In genomic region chr22:22877523-22878210, GRCh38 we compare ENCODE assay signal across 8 cellular contexts. TPM values are rescaled to one million over a fixed set of nuclear protein-coding genes. Genes with fewer than 3 reads are reported as not detected.
DNase-seq lines count a peak whose midpoint lies in the region; ATAC-seq and TF ChIP-seq lines count a peak whose summit lies in the region.

No MANE protein-coding gene starts in this region.

- H3K4me3 Mint-ChIP-seq in WTC11, result no peak overlapping the region

- H3K4me3 ChIP-seq in GM06990 (replicated peaks; ENCODE audit: low read depth, low read length) (no peak overlapping the region), liver (ENCODE audit: low read depth in 1 of 3, low read length in 3 of 3) (no peak overlapping the region)

- no peak overlapping the region for H3K27ac Mint-ChIP-seq in WTC11

- POLR2A ChIA-PET in WTC11 (lab: Charles Lee), result interaction anchor here (0.5 kb wide), 1 partner anchor 273 kb away, joined by 3 read pairs; no protein-coding TSS in a partner anchor

- H3K27me3 ChIP-seq in GM06990 (replicated peaks; ENCODE audit: control insufficient read depth, insufficient read depth, low read length) (no peaks in the 10 kb centered on the region), liver (ENCODE audit: control insufficient read depth in 4 of 4, insufficient read depth in 4 of 4, low read length in 3 of 4) (no peaks in the 10 kb centered on the region)

- WGBS in liver, result 10% methylated on average over 7 of the region's 7 CpGs

- ATAC-seq in WTC11 (peak; percentile 83), GM19463 (IDR thresholded peaks at IDR 0.05; ENCODE audit: unreplicated experiment) (no peak), HG03108 (IDR thresholded peaks at IDR 0.05; ENCODE audit: unreplicated experiment) (no peak)

- H3K9me3 ChIP-seq in liver (ENCODE audit: control insufficient read depth in 4 of 4, low read length in 3 of 4), result peaks cover 0 to 3% (median 0%) of the 10 kb centered on the region in 4 donors

- CTCF ChIA-PET in WTC11 (lab: Charles Lee), result interaction anchor here (0.6 to 2.4 kb wide), 36 partner anchors 10 to 488 kb away, joined by 3 to 52 read pairs (median 5); no protein-coding TSS in a partner anchor

- no peaks in the 10 kb centered on the region for H3K4me1 ChIP-seq in liver (ENCODE audit: control insufficient read depth in 4 of 4, insufficient read depth in 4 of 4, low read length in 3 of 4)

- peak; percentile 82 to 84 for TF ChIP-seq RAD21 in liver (IDR thresholded peaks at IDR 0.05)

- TF ChIP-seq CTCF in GM06990 (IDR thresholded peaks at IDR 0.05; ENCODE audit: insufficient read depth, low read length, poor library complexity, severe bottlenecking) (peak; percentile 69), WTC11 (IDR thresholded peaks at IDR 0.05) (peak; percentile 78), liver (IDR thresholded peaks at IDR 0.05; ENCODE audit: low read depth, low read length, missing input control) (peak; percentile 79)

- DNase-seq in GM06990 (ENCODE audit: extremely low read depth, insufficient read length) (no peak), NCI-H1092 treated with DMSO at 0.1 percent for 48 hours (lab: John Stamatoyannopoulos, UW) (peak; percentile 33), WTC11 (ENCODE audit: low spot score) (peak; percentile 85)
- DNase-seq in central memory CD4-positive, alpha-beta T cell, result peak; percentile 69
- DNase-seq in stimulated activated CD8-positive, alpha-beta memory T cell treated with anti-CD3 and anti-CD28 coated beads, Interleukin-12 subunit alpha, Interleukin-12 subunit beta, amount 100 ng/mL, for 24 hours (ENCODE audit: extremely low read depth), result peak; percentile 33

- H3K4me1 Mint-ChIP-seq in WTC11, result no peaks in the 10 kb centered on the region

- H3K27ac ChIP-seq in liver (ENCODE audit: low read depth in 1 of 2, low read length in 2 of 2), result no peak overlapping the region

- H3K27me3 Mint-ChIP-seq in WTC11 (ENCODE audit: low read depth), result peaks cover 79% of the 10 kb centered on the region

- no peaks in the 10 kb centered on the region for H3K9me3 Mint-ChIP-seq in WTC11

- H3K9ac ChIP-seq in liver (ENCODE audit: low read depth in 1 of 2, low read length in 2 of 2), result no peak overlapping the region

- H3K36me3 ChIP-seq in GM06990 (ENCODE audit: control insufficient read depth, insufficient read depth, low read length) (no peaks in the 10 kb centered on the region), liver (ENCODE audit: control insufficient read depth in 4 of 4, insufficient read depth in 3 of 4, low read depth in 1 of 4, low read length in 3 of 4) (no peaks in the 10 kb centered on the region)

- H3K36me3 Mint-ChIP-seq in WTC11, result no peaks in the 10 kb centered on the region

TF ChIP-seq in WTC11, 78 proteins besides CTCF, POLR2A, EP300 and RAD21 (continues in another document):
- TF ChIP-seq IRF1 (CRISPR knock-in tag; IDR thresholded peaks at IDR 0.05) (no peak), ELF4 (CRISPR knock-in tag; IDR thresholded peaks at IDR 0.05; ENCODE audit: low read depth) (no peak), ETV6 (CRISPR knock-in tag; IDR thresholded peaks at IDR 0.05) (no peak), E2F4 (CRISPR knock-in tag; IDR thresholded peaks at IDR 0.05; ENCODE audit: borderline replicate concordance, low read depth) (no peak), ATF1 (CRISPR knock-in tag; IDR thresholded peaks at IDR 0.05) (no peak), OVOL2 (CRISPR knock-in tag; IDR thresholded peaks at IDR 0.05; ENCODE audit: borderline replicate concordance) (no peak), TEAD4 (CRISPR knock-in tag; IDR thresholded peaks at IDR 0.05) (no peak), ZSCAN18 (CRISPR knock-in tag; IDR thresholded peaks at IDR 0.05) (no peak)

TF ChIP-seq in liver, 16 proteins besides CTCF, POLR2A, EP300 and RAD21:
- no peak for TF ChIP-seq SP1 (IDR thresholded peaks at IDR 0.05)
- no peak for TF ChIP-seq YY1 (IDR thresholded peaks at IDR 0.05)
- no peak for TF ChIP-seq NR2F2 (IDR thresholded peaks at IDR 0.05)
- no peak for TF ChIP-seq MAX (IDR thresholded peaks at IDR 0.05)
- no peak for TF ChIP-seq HNF4G (IDR thresholded peaks at IDR 0.05)
- TF ChIP-seq REST (IDR thresholded peaks at IDR 0.05), result no peak
- no peak for TF ChIP-seq FOXA2 (IDR thresholded peaks at IDR 0.05)
- no peak for TF ChIP-seq FOXA1 (IDR thresholded peaks at IDR 0.05)
- no peak for TF ChIP-seq GABPA (IDR thresholded peaks at IDR 0.05 in 1 of 2, conservative IDR thresholded peaks at IDR 0.05 in 1 of 2)
- TF ChIP-seq TAF1 (conservative IDR thresholded peaks at IDR 0.05), result no peak
- no peak for TF ChIP-seq HNF4A (conservative IDR thresholded peaks at IDR 0.05)
- TF ChIP-seq JUND (IDR thresholded peaks at IDR 0.05), result no peak
- no peak for TF ChIP-seq ZBTB33 (IDR thresholded peaks at IDR 0.05)
- TF ChIP-seq ATF3 (IDR thresholded peaks at IDR 0.05), result no peak

RNA-seq across cellular contexts. Expression of gene IGLL5, which starts 9.9 kb away (rescaled TPM):
- total RNA-seq in WTC11 (2021) (not detected in 3 replicates), liver (1 to 10 TPM; 1.3 to 1.9 TPM)
- 10 to 100 TPM in 1 of 2 donors, 1 to 10 TPM in 1; 5.0 to 13.4 TPM for polyA plus RNA-seq in liver
